Comparison of ENCODE assay signal across 8 cellular contexts in genomic region chr5:80091792-80092192, GRCh38. TPM values are rescaled to one million over a fixed set of nuclear protein-coding genes. Genes with fewer than 3 reads are reported as not detected.
A peak's percentile ranks its signal among the peaks of the same experiment; 100 is the strongest.
DNase-seq lines count a peak whose midpoint lies in the region; TF ChIP-seq lines count a peak whose summit lies in the region.
"Not testable (repeated sequence)": the region's sequence is repeated elsewhere in the genome, so short reads cannot be mapped to it uniquely, and the experiment has no call there.

No MANE protein-coding gene starts in this region.

- H3K9me3 ChIP-seq in H9 (ENCODE audit: control insufficient read depth, low read depth, low read length); mesenchymal stem cell (ENCODE audit: control insufficient read depth, low read length): not testable (repeated sequence)

- not testable (repeated sequence) for H3K36me3 Mint-ChIP-seq in H9 (ENCODE audit: insufficient read depth in 1 of 3, low read depth in 3 of 3); activated naive CD8-positive, alpha-beta T cell treated with anti-CD3 and anti-CD28 coated beads for 36 hours

- H2BK5ac ChIP-seq in H9 (ENCODE audit: insufficient read length, low read length); mesenchymal stem cell (ENCODE audit: low read depth, low read length, poor library complexity, severe bottlenecking): not testable (repeated sequence)

- not testable (repeated sequence) for H4K20me1 ChIP-seq in H9 (ENCODE audit: control insufficient read depth, insufficient read depth, insufficient read length)

- not testable (repeated sequence) for H4K91ac ChIP-seq in H9 (ENCODE audit: insufficient read length, low read depth, low read length); mesenchymal stem cell (ENCODE audit: low read length)

- H3K56ac ChIP-seq in H9 (ENCODE audit: insufficient read length, low read depth, low read length) = not testable (repeated sequence)

- not testable (repeated sequence) for H3K23me2 ChIP-seq in H9 (ENCODE audit: insufficient read length, low read depth, low read length, poor library complexity, severe bottlenecking)

- H2AFZ ChIP-seq in H9 (ENCODE audit: low read length); mesenchymal stem cell (ENCODE audit: low read depth, low read length): not testable (repeated sequence)

- DNase-seq in CD1c-positive myeloid dendritic cell (ENCODE audit: extremely low spot score) (peak; percentile 83), NCI-H2171 (lab: John Stamatoyannopoulos, UW) (peak; percentile 4), SW480 (ENCODE audit: low spot score) (peak; percentile 42), fibroblast of peridontal ligament (ENCODE audit: extremely low read depth) (peak; percentile 80), mesenchymal stem cell (peak; percentile 57)
- not testable (repeated sequence) for DNase-seq in H9; activated naive CD8-positive, alpha-beta T cell treated with anti-CD3 and anti-CD28 coated beads for 36 hours
- DNase-seq in stimulated activated CD4-positive, alpha-beta T cell treated with anti-CD3 and anti-CD28 coated beads, Interleukin-4, amount 100 ng/mL, for 24 hours = peak; percentile 47

- peak overlapping the region in 2 of 3 experiments; percentile 14 to 75; a peak in 1 of 7 replicates for H3K27ac Mint-ChIP-seq in H9
- peak overlapping the region; percentile 67 for H3K27ac Mint-ChIP-seq in activated naive CD8-positive, alpha-beta T cell treated with anti-CD3 and anti-CD28 coated beads for 36 hours

- not testable (repeated sequence) for H2BK20ac ChIP-seq in H9 (ENCODE audit: low read depth, low read length, poor library complexity, severe bottlenecking)

- not testable (repeated sequence) for H3K14ac ChIP-seq in H9 (ENCODE audit: insufficient read depth, low read length); mesenchymal stem cell (ENCODE audit: low read length in 2 of 2)

- H3K4ac ChIP-seq in H9 (ENCODE audit: low read depth, low read length); mesenchymal stem cell (ENCODE audit: low read depth in 1 of 2, low read length in 2 of 2): not testable (repeated sequence)

- H3K23ac ChIP-seq in H9 (ENCODE audit: insufficient read length, low read depth, low read length); mesenchymal stem cell (ENCODE audit: low read length in 2 of 2): not testable (repeated sequence)

- not testable (repeated sequence) for H3K79me2 ChIP-seq in H9 (ENCODE audit: insufficient read depth, low read length)

- H3K4me1 ChIP-seq in H9 (ENCODE audit: insufficient read depth, low read length); mesenchymal stem cell (ENCODE audit: control insufficient read depth, insufficient read depth, low read depth, low read length): not testable (repeated sequence)

- not testable (repeated sequence) for H3K9me3 Mint-ChIP-seq in H9; activated naive CD8-positive, alpha-beta T cell treated with anti-CD3 and anti-CD28 coated beads for 36 hours

- not testable (repeated sequence) for H2AK5ac ChIP-seq in H9 (ENCODE audit: insufficient read length, low read length); mesenchymal stem cell (ENCODE audit: low read length, severe bottlenecking)

- H3K27me3 Mint-ChIP-seq in H9 (ENCODE audit: low read depth); activated naive CD8-positive, alpha-beta T cell treated with anti-CD3 and anti-CD28 coated beads for 36 hours: not testable (repeated sequence)

- TF ChIP-seq CTCF in H9 (conservative IDR thresholded peaks at IDR 0.05) = peak; percentile 86

- not testable (repeated sequence) for H4K5ac ChIP-seq in H9 (ENCODE audit: insufficient read length, low read depth, low read length)

- not testable (repeated sequence) for H3K18ac ChIP-seq in H9 (ENCODE audit: insufficient read length, low read depth, low read length); mesenchymal stem cell (ENCODE audit: low read depth in 1 of 2, low read length in 2 of 2)

- not testable (repeated sequence) for H3K27me3 ChIP-seq in H9 (ENCODE audit: insufficient read depth, low read length); mesenchymal stem cell (ENCODE audit: control insufficient read depth in 1 of 2, insufficient read depth in 1 of 2, low read length in 2 of 2)

- not testable (repeated sequence) for H2BK12ac ChIP-seq in H9 (ENCODE audit: insufficient read length, low read depth, low read length); mesenchymal stem cell (ENCODE audit: low read length in 2 of 2)

- H3K4me3 ChIP-seq in mesenchymal stem cell (ENCODE audit: insufficient read depth in 1 of 2, low read depth in 1 of 2, low read length in 2 of 2) = peak overlapping the region in 1 of 2 experiments; percentile 49

- not testable (repeated sequence) for H3K79me1 ChIP-seq in H9 (ENCODE audit: insufficient read depth, low read depth, low read length, poor library complexity, severe bottlenecking); mesenchymal stem cell (replicated peaks; ENCODE audit: low read length, poor library complexity, severe bottlenecking)

- H3K4me1 Mint-ChIP-seq in H9 = peaks cover 9 to 15% of the 10 kb centered on the region in 2 experiments
- not testable (repeated sequence) for H3K4me1 Mint-ChIP-seq in activated naive CD8-positive, alpha-beta T cell treated with anti-CD3 and anti-CD28 coated beads for 36 hours

- H3T11ph ChIP-seq in H9 (ENCODE audit: low read length) = not testable (repeated sequence)

- not testable (repeated sequence) for H4K8ac ChIP-seq in H9 (replicated peaks; ENCODE audit: insufficient read length, low read depth, low read length); mesenchymal stem cell (ENCODE audit: low read length)

- not testable (repeated sequence) for H3K4me2 ChIP-seq in H9 (ENCODE audit: insufficient read depth, insufficient read length, low read length); mesenchymal stem cell (ENCODE audit: low read length, poor library complexity, severe bottlenecking)

- not testable (repeated sequence) for H3K36me3 ChIP-seq in mesenchymal stem cell (ENCODE audit: control insufficient read depth in 1 of 2, insufficient read depth in 2 of 2, low read depth in 1 of 2, low read length in 2 of 2)

- H2BK15ac ChIP-seq in H9 (ENCODE audit: low read depth, low read length); mesenchymal stem cell (ENCODE audit: low read depth, poor library complexity, severe bottlenecking): not testable (repeated sequence)

- not testable (repeated sequence) for H3K4me3 Mint-ChIP-seq in H9; activated naive CD8-positive, alpha-beta T cell treated with anti-CD3 and anti-CD28 coated beads for 36 hours

- WGBS in H9 (ENCODE audit: extremely low coverage, insufficient read length, low lambda C conversion rate) = no CpG with 5 or more reads among the region's 15 CpGs
- 38% methylated on average over 14 of the region's 15 CpGs for WGBS in mesenchymal stem cell

- not testable (repeated sequence) for H3K9ac ChIP-seq in H9 (ENCODE audit: extremely low read depth, insufficient read length, low read length)
- peak overlapping the region; percentile 77 for H3K9ac ChIP-seq in mesenchymal stem cell (ENCODE audit: low read length)

- H3K27ac ChIP-seq in H9 (ENCODE audit: insufficient read length, low read depth, low read length); mesenchymal stem cell (ENCODE audit: low read length, poor library complexity, severe bottlenecking): not testable (repeated sequence)

- not testable (repeated sequence) for H2BK120ac ChIP-seq in H9 (ENCODE audit: low read depth, low read length, poor library complexity, severe bottlenecking); mesenchymal stem cell (ENCODE audit: low read depth, low read length)

RNA-seq across cellular contexts. Expression of gene THBS4, which starts 56.6 kb away (rescaled TPM):
- 18.6 and 19.0 TPM in 2 replicates for total RNA-seq in H9 (2021)
- total RNA-seq in activated naive CD8-positive, alpha-beta T cell treated with anti-CD3 and anti-CD28 coated beads for 36 hours = under 1 TPM; 0.41 to 0.76 TPM
- 0.26 TPM for polyA plus RNA-seq in mesenchymal stem cell (2013, experiment 1 of 2)
- 0.12 TPM for polyA plus RNA-seq in mesenchymal stem cell (2013, experiment 2 of 2)

Comparison
In these comparisons a context has a peak if more than half of its experiments do, and no peak if none do; other contexts are left out.
1. RNA of gene THBS4, which starts 56.6 kb away (total RNA-seq): 18.6 to 19.0 TPM in H9; 0.41 to 0.76 TPM in activated naive CD8-positive, alpha-beta T cell treated with anti-CD3 and anti-CD28 coated beads for 36 hours; every median in the first group is over 10 times any median in the second.